Comparison of ENCODE assay signal across 1 cellular context in the genomic region with DNA sequence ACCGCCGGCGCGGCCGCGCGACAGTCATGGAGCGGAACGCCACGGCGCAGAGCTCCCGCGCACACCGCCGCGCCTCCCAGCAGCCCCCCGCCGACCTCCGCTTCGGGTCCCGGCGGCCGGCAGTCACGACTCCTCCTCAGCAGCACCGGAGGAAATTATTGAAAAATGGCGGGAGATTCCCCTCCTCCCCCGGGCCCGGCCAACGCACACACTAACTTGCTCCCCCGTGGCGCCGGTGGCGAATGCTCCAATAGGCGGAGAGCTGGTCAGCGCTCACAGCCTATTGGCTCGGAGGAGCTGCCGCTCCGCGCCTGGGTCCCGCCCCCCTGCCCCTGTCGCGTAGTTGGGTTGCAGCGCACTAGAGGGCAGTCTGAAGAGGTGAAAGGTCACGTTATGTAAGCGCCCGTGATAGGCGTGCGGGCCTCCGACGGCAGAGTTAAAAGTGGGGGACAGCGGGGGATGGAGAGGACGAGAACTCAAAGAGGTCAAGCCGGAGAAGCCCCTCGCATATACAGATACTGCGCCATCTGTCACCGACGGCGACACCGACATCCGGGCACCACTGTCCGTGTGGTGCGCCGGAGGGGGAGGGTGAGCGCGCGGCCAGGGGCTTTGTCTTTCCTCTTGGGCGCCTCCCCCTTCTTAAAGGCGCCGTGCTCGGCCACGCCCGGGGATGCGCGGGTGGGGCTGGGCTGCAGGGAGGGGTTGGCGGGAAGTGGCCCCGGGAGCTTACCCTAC.
TF ChIP-seq lines count a peak whose summit lies in the region.

A gene with protein sequence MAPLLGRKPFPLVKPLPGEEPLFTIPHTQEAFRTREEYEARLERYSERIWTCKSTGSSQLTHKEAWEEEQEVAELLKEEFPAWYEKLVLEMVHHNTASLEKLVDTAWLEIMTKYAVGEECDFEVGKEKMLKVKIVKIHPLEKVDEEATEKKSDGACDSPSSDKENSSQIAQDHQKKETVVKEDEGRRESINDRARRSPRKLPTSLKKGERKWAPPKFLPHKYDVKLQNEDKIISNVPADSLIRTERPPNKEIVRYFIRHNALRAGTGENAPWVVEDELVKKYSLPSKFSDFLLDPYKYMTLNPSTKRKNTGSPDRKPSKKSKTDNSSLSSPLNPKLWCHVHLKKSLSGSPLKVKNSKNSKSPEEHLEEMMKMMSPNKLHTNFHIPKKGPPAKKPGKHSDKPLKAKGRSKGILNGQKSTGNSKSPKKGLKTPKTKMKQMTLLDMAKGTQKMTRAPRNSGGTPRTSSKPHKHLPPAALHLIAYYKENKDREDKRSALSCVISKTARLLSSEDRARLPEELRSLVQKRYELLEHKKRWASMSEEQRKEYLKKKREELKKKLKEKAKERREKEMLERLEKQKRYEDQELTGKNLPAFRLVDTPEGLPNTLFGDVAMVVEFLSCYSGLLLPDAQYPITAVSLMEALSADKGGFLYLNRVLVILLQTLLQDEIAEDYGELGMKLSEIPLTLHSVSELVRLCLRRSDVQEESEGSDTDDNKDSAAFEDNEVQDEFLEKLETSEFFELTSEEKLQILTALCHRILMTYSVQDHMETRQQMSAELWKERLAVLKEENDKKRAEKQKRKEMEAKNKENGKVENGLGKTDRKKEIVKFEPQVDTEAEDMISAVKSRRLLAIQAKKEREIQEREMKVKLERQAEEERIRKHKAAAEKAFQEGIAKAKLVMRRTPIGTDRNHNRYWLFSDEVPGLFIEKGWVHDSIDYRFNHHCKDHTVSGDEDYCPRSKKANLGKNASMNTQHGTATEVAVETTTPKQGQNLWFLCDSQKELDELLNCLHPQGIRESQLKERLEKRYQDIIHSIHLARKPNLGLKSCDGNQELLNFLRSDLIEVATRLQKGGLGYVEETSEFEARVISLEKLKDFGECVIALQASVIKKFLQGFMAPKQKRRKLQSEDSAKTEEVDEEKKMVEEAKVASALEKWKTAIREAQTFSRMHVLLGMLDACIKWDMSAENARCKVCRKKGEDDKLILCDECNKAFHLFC (N-terminal part only) (minus strand): TSS at position 213 of the 738 bp plus-strand sequence. CDS start 360 bp downstream, outside the sequence.

TF ChIP-seq in liver, 16 proteins besides CTCF, POLR2A, EP300 and RAD21 (continued from another document):
- TF ChIP-seq, protein P1, sequence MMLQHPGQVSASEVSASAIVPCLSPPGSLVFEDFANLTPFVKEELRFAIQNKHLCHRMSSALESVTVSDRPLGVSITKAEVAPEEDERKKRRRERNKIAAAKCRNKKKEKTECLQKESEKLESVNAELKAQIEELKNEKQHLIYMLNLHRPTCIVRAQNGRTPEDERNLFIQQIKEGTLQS (IDR thresholded peaks at IDR 0.05), result no peak
- peak; percentile 48 for TF ChIP-seq TAF1 (conservative IDR thresholded peaks at IDR 0.05)
- TF ChIP-seq, protein P2, sequence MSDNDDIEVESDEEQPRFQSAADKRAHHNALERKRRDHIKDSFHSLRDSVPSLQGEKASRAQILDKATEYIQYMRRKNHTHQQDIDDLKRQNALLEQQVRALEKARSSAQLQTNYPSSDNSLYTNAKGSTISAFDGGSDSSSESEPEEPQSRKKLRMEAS (IDR thresholded peaks at IDR 0.05), result peak; percentile 70
- TF ChIP-seq, protein P3, sequence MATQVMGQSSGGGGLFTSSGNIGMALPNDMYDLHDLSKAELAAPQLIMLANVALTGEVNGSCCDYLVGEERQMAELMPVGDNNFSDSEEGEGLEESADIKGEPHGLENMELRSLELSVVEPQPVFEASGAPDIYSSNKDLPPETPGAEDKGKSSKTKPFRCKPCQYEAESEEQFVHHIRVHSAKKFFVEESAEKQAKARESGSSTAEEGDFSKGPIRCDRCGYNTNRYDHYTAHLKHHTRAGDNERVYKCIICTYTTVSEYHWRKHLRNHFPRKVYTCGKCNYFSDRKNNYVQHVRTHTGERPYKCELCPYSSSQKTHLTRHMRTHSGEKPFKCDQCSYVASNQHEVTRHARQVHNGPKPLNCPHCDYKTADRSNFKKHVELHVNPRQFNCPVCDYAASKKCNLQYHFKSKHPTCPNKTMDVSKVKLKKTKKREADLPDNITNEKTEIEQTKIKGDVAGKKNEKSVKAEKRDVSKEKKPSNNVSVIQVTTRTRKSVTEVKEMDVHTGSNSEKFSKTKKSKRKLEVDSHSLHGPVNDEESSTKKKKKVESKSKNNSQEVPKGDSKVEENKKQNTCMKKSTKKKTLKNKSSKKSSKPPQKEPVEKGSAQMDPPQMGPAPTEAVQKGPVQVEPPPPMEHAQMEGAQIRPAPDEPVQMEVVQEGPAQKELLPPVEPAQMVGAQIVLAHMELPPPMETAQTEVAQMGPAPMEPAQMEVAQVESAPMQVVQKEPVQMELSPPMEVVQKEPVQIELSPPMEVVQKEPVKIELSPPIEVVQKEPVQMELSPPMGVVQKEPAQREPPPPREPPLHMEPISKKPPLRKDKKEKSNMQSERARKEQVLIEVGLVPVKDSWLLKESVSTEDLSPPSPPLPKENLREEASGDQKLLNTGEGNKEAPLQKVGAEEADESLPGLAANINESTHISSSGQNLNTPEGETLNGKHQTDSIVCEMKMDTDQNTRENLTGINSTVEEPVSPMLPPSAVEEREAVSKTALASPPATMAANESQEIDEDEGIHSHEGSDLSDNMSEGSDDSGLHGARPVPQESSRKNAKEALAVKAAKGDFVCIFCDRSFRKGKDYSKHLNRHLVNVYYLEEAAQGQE (IDR thresholded peaks at IDR 0.05), result peak; percentile 54
- TF ChIP-seq HNF4G (IDR thresholded peaks at IDR 0.05), result no peak
- TF ChIP-seq, protein P4, sequence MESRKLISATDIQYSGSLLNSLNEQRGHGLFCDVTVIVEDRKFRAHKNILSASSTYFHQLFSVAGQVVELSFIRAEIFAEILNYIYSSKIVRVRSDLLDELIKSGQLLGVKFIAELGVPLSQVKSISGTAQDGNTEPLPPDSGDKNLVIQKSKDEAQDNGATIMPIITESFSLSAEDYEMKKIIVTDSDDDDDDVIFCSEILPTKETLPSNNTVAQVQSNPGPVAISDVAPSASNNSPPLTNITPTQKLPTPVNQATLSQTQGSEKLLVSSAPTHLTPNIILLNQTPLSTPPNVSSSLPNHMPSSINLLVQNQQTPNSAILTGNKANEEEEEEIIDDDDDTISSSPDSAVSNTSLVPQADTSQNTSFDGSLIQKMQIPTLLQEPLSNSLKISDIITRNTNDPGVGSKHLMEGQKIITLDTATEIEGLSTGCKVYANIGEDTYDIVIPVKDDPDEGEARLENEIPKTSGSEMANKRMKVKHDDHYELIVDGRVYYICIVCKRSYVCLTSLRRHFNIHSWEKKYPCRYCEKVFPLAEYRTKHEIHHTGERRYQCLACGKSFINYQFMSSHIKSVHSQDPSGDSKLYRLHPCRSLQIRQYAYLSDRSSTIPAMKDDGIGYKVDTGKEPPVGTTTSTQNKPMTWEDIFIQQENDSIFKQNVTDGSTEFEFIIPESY (IDR thresholded peaks at IDR 0.05), result no peak
- no peak for TF ChIP-seq FOXA1 (IDR thresholded peaks at IDR 0.05)
- peak; percentile 99 for TF ChIP-seq NR2F2 (IDR thresholded peaks at IDR 0.05)
- TF ChIP-seq SP1 (IDR thresholded peaks at IDR 0.05), result peak; percentile 91
- peak; percentile 87 for TF ChIP-seq YY1 (IDR thresholded peaks at IDR 0.05)
